ENCODE assay signal across 8 cellular contexts in genomic region chr10:101062231-101063161, GRCh38. TPM values are rescaled to one million over a fixed set of nuclear protein-coding genes. Genes with fewer than 3 reads are reported as not detected.
DNase-seq lines count a peak whose midpoint lies in the region; ATAC-seq and TF ChIP-seq lines count a peak whose summit lies in the region.

No MANE protein-coding gene starts in this region.

- no peak for TF ChIP-seq EP300 in SK-N-SH (IDR thresholded peaks at IDR 0.05; ENCODE audit: borderline replicate concordance in 1 of 2, low read depth in 1 of 2, low read length in 1 of 2)

- H3K27ac ChIP-seq in SK-N-SH (ENCODE audit: low read depth in 2 of 2, low read length in 1 of 2) = peak overlapping the region in 1 of 2 experiments; percentile 13; a peak in 1 of 4 replicates
- peak overlapping the region; percentile 98 to 99 for H3K27ac ChIP-seq in thoracic aorta

- TF ChIP-seq CTCF in SK-N-SH (IDR thresholded peaks at IDR 0.05) = peak; percentile 45
- TF ChIP-seq CTCF in thoracic aorta (IDR thresholded peaks at IDR 0.05) = peak; percentile 73

- CTCF ChIA-PET in SK-N-SH (lab: Yijun Ruan, JAX) = interaction anchor here (0.7 to 18.9 kb wide), 12 partner anchors 9 to 1051 kb away, joined by 3 to 234 read pairs (median 10); no protein-coding TSS in a partner anchor

- H3K27me3 ChIP-seq in SK-N-SH (ENCODE audit: insufficient read depth) (no peaks in the 10 kb centered on the region), mucosa of stomach (ENCODE audit: control insufficient read depth, insufficient read depth, low read length) (peaks cover 11% of the 10 kb centered on the region), thoracic aorta (replicated peaks; ENCODE audit: insufficient read depth) (no peaks in the 10 kb centered on the region)

- H3K4me1 ChIP-seq in SK-N-SH (ENCODE audit: control insufficient read depth in 1 of 2, insufficient read depth in 2 of 2, low read depth in 1 of 2, low read length in 1 of 2) (peaks cover 19 to 37% of the 10 kb centered on the region in 2 experiments; a peak in 3 of 4 replicates), mucosa of stomach (ENCODE audit: control insufficient read depth, insufficient read depth, low read length) (peaks cover 57% of the 10 kb centered on the region), thoracic aorta (ENCODE audit: control insufficient read depth in 1 of 2, low read depth in 2 of 2) (peaks cover 20 to 55% of the 10 kb centered on the region in 2 donors)

- H3F3A ChIP-seq in SK-N-SH (replicated peaks; ENCODE audit: insufficient read depth) = peaks cover 2% of the 10 kb centered on the region

- POLR2A ChIA-PET in SK-N-SH (lab: Yijun Ruan, JAX) = interaction anchor here (2.9 kb wide), 1 partner anchor 19 kb away, joined by 11 read pairs; no protein-coding TSS in a partner anchor

- H3K4me3 ChIP-seq in SK-N-SH (ENCODE audit: low read depth in 2 of 2, low read length in 1 of 2) = 0 out of 4 replicates have a peak overlapping the region, but pooled peaks have one; percentile 3 to 100
- peak overlapping the region; percentile 93 for H3K4me3 ChIP-seq in mucosa of stomach (ENCODE audit: low read length)
- H3K4me3 ChIP-seq in thoracic aorta = peak overlapping the region; percentile 90

- H3K36me3 ChIP-seq in SK-N-SH (replicated peaks in 1 of 2; ENCODE audit: control insufficient read depth in 1 of 2, insufficient read depth in 2 of 2, low read length in 1 of 2) = no peaks in the 10 kb centered on the region
- H3K36me3 ChIP-seq in mucosa of stomach (ENCODE audit: control insufficient read depth, insufficient read depth, low read length) = no peaks in the 10 kb centered on the region
- H3K36me3 ChIP-seq in thoracic aorta = no peaks in the 10 kb centered on the region

- DNase-seq in SK-N-SH (peak; percentile 59), NCI-H1105 treated with DMSO at 0.1 percent for 48 hours (lab: John Stamatoyannopoulos, UW) (peak; percentile 65), thoracic aorta (ENCODE audit: low spot score) (no peak)
- DNase-seq in activated CD4-positive, alpha-beta T cell treated with anti-CD3 and anti-CD28 coated beads for 1 hour = peak; percentile 29
- DNase-seq in effector CD4-positive, alpha-beta T cell = peak; percentile 30

- WGBS in SK-N-SH (ENCODE audit: low lambda C conversion rate) = 51% methylated on average over 21 of the region's 72 CpGs

- H3K9ac ChIP-seq in SK-N-SH (no peak overlapping the region), mucosa of stomach (ENCODE audit: low read length) (peak overlapping the region; percentile 94)

- H3K9me3 ChIP-seq in SK-N-SH (no peaks in the 10 kb centered on the region), mucosa of stomach (ENCODE audit: control insufficient read depth, low read length) (no peaks in the 10 kb centered on the region), thoracic aorta (no peaks in the 10 kb centered on the region)

- no peak for ATAC-seq in SK-N-SH treated with all-trans-retinoic acid at 6 μM for 48 hours
- no peak for ATAC-seq in thoracic aorta (ENCODE audit: insufficient number of reproducible peaks, low FRiP score, low read depth)
- no peak for ATAC-seq in HG03520 (IDR thresholded peaks at IDR 0.05; ENCODE audit: unreplicated experiment)

- H3K9me2 ChIP-seq in SK-N-SH = no peaks in the 10 kb centered on the region

- peak overlapping the region; percentile 94 for H3K4me2 ChIP-seq in SK-N-SH

- no peak overlapping the region for H2AFZ ChIP-seq in SK-N-SH (ENCODE audit: low read depth)

- H3K79me2 ChIP-seq in SK-N-SH (ENCODE audit: insufficient read depth) = peaks cover 30% of the 10 kb centered on the region

- H4K20me1 ChIP-seq in SK-N-SH (ENCODE audit: insufficient read depth) = no peaks in the 10 kb centered on the region

- no peak for TF ChIP-seq RAD21 in SK-N-SH (IDR thresholded peaks at IDR 0.05; ENCODE audit: low read length)

TF ChIP-seq in SK-N-SH, 30 proteins besides CTCF, POLR2A, EP300 and RAD21:
- no peak for TF ChIP-seq TCF12 (IDR thresholded peaks at IDR 0.05)
- TF ChIP-seq FOXM1 (IDR thresholded peaks at IDR 0.05; ENCODE audit: low read depth) = no peak
- TF ChIP-seq ZBTB33 (IDR thresholded peaks at IDR 0.05; ENCODE audit: borderline replicate concordance, low read depth) = 0 out of 2 replicates have a peak, but pooled peaks have one; percentile 21
- 0 out of 2 replicates have a peak, but pooled peaks have one; percentile 10 for TF ChIP-seq MAX (IDR thresholded peaks at IDR 0.05; ENCODE audit: low read depth)
TF ChIP-seq in SK-N-SH: peak in this region for 2.

TF ChIP-seq in SK-N-SH treated with all-trans-retinoic acid at 6 μM for 48 hours, 23 proteins besides CTCF, POLR2A, EP300 and RAD21:
- no peak for TF ChIP-seq OSR1 (CRISPR knock-in tag; IDR thresholded peaks at IDR 0.05)
- no peak for TF ChIP-seq CREB5 (CRISPR knock-in tag; IDR thresholded peaks at IDR 0.05; ENCODE audit: low read depth)
- TF ChIP-seq ZNF70 (CRISPR knock-in tag; IDR thresholded peaks at IDR 0.05) = no peak
- TF ChIP-seq ESRRG (CRISPR knock-in tag; IDR thresholded peaks at IDR 0.05) = no peak
- TF ChIP-seq PATZ1 (CRISPR knock-in tag; IDR thresholded peaks at IDR 0.05; ENCODE audit: borderline replicate concordance) = no peak
- TF ChIP-seq TSHZ2 (CRISPR knock-in tag; IDR thresholded peaks at IDR 0.05) = no peak
- no peak for TF ChIP-seq ISL1 (CRISPR knock-in tag; IDR thresholded peaks at IDR 0.05)
- no peak for TF ChIP-seq PPARA (CRISPR knock-in tag; IDR thresholded peaks at IDR 0.05; ENCODE audit: borderline replicate concordance)
- TF ChIP-seq GLIS3 (CRISPR knock-in tag; IDR thresholded peaks at IDR 0.05) = no peak
- no peak for TF ChIP-seq ZFP3 (CRISPR knock-in tag; IDR thresholded peaks at IDR 0.05)
- TF ChIP-seq SNAI2 (CRISPR knock-in tag; IDR thresholded peaks at IDR 0.05) = no peak
- no peak for TF ChIP-seq TCF4 (CRISPR knock-in tag; IDR thresholded peaks at IDR 0.05; ENCODE audit: borderline replicate concordance)

RNA-seq across cellular contexts. Expression of gene KAZALD1, which starts 0.7 kb away (rescaled TPM):
- polyA plus RNA-seq in SK-N-SH (2012; rRNA removed) = 1.9 and 3.0 TPM in 2 replicates
- polyA plus RNA-seq in SK-N-SH (2012; cell fraction: cytosol; rRNA removed) = 0.84 and 1.4 TPM in 2 replicates
- 6.2 and 8.4 TPM in 2 replicates for polyA plus RNA-seq in SK-N-SH (2012; cell fraction: nucleus; rRNA removed)
- 10 to 100 TPM; 30.0 to 34.1 TPM for total RNA-seq in thoracic aorta

RNA-seq across cellular contexts. Expression of gene SFXN3, which starts 31.5 kb away (rescaled TPM):
- 142 and 229 TPM in 2 replicates for polyA plus RNA-seq in SK-N-SH (2012; rRNA removed)
- polyA plus RNA-seq in SK-N-SH (2012; cell fraction: cytosol; rRNA removed) = 44.8 and 65.6 TPM in 2 replicates
- polyA plus RNA-seq in SK-N-SH (2012; cell fraction: nucleus; rRNA removed) = 1,157 and 1,277 TPM in 2 replicates
- 100 to 1,000 TPM; 136 to 206 TPM for total RNA-seq in thoracic aorta

RNA-seq across cellular contexts. Expression of gene PDZD7, which starts 31.6 kb away (rescaled TPM):
- polyA plus RNA-seq in SK-N-SH (2012; rRNA removed) = 1.9 and 2.3 TPM in 2 replicates
- 0.95 and 1.5 TPM in 2 replicates for polyA plus RNA-seq in SK-N-SH (2012; cell fraction: cytosol; rRNA removed)
- 5.4 and 6.8 TPM in 2 replicates for polyA plus RNA-seq in SK-N-SH (2012; cell fraction: nucleus; rRNA removed)
- 1 to 10 TPM in 1 of 2 donors, under 1 TPM in 1; 0.14 to 1.1 TPM for total RNA-seq in thoracic aorta
